17 cellular contexts compared by ENCODE assay signal in the genomic region with DNA sequence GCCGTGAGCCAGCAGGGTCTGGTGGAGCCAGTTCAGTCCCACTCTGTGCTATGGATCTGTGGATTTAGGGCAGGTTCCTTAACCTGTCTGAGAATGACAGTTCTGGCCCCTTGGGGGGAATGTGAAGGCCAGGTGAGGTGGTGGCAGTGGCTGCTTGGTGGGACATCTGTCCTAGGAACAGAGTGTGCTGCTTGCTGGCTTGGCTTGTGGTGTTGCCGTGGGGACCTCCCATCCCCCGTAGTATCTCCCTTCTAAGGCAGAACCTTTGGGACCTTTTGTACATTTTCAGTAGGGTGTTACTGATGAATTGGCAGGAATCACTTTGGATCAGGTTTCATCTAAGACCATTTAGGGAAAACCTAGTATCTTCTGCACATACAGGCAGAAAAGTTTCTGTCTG.
"Had no signal": no experiment of that assay in that cellular context is flagged by ENCODE, and none has a peak within 500 bp of the region (broad histone marks: within the 10 kb centered on the region; RNA-seq: fewer than 3 reads in every experiment).

No MANE protein-coding gene starts in this region.

- H3K9me3 ChIP-seq: body of pancreas, neutrophil, pancreas, tibial artery had no signal

- H3K4me1 ChIP-seq: tibial artery had no signal

- H3K4me3 ChIP-seq: body of pancreas, lung, pancreas, tibial artery had no signal

- H3K27me3 ChIP-seq: body of pancreas, neutrophil, pancreas, tibial artery had no signal

- H3K36me3 ChIP-seq: neutrophil, tibial artery had no signal

- H3K27ac ChIP-seq: neutrophil, pancreas, tibial artery had no signal

- DNase-seq: activated CD4-positive, alpha-beta memory T cell treated with anti-CD3 and anti-CD28 coated beads, Interleukin-2, amount 10 ng/mL, durations not matched to agents 7 days and 5 days; activated CD4-positive, alpha-beta T cell treated with anti-CD3 and anti-CD28 coated beads for 48 hours; activated CD4-positive, CD25-positive, alpha-beta regulatory T cell; activated CD8-positive, alpha-beta memory T cell treated with anti-CD3 and anti-CD28 coated beads, Interleukin-2, amount 10 ng/mL, durations not matched to agents 7 days and 5 days; activated naive CD4-positive, alpha-beta T cell treated with Interleukin-2 at 50 U/mL for 16 hours; cortex of kidney; left colon; stimulated activated CD8-positive, alpha-beta memory T cell treated with anti-CD3 and anti-CD28 coated beads, Interleukin-4, amount 100 ng/mL, for 48 hours; stimulated activated naive CD4-positive, alpha-beta T cell treated with Interleukin-2 at 50 U/mL for 16 hours; T-helper 1 cell; T-helper 9 cell; tibial artery had no signal

- ATAC-seq: activated CD8-positive, alpha-beta memory T cell treated with anti-CD3 and anti-CD28 coated beads, Interleukin-2, amount 10 ng/mL, durations not matched to agents 7 days and 5 days; body of pancreas; left colon; natural killer cell treated with Interleukin-12 subunit alpha and Interleukin-12 subunit beta and Interleukin-15 and Interleukin-18, amount 100 ng/mL, for 72 hours had no signal
